Comparison of ENCODE assay signal across 8 cellular contexts in the genomic region with DNA sequence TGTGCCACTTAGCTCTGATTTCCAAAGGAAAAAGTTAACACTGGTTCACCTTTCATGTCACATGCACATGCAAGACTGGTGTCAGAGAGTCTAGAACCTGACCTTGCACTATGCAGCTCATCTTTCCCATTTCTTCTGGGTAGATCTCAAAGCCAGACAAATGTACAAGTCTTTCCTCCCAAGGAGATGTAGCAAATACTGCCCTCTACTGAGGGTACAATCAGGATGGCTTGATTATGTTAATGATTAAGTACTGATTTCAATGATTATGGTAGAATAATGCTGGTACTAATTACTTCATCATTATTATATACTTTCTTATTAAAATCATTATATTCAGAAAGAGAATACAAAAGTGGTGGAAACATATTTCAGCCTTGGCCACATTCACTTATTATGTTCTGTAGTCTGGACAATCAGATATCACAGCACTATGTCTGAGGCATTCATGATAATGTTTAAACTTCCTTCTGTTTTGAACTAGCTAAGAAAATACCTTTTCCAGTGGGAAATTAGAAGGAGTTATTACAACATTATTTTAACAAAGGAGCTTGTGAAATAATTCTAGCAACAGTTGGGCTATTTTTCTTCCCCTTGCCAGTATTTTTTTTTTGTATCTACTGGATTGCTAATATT.
A peak's percentile ranks its signal among the peaks of the same experiment; 100 is the strongest.
DNase-seq lines count a peak whose midpoint lies in the region; ATAC-seq and TF ChIP-seq lines count a peak whose summit lies in the region.

No MANE protein-coding gene starts in this region.

- ATAC-seq in HG03108 (IDR thresholded peaks at IDR 0.05; ENCODE audit: unreplicated experiment) (no peak), HG03439 (IDR thresholded peaks at IDR 0.05; ENCODE audit: unreplicated experiment) (no peak)

- TF ChIP-seq CTCF in GM12874 (IDR thresholded peaks at IDR 0.05; ENCODE audit: insufficient read depth, low read depth, low read length) (peak; percentile 41; the same call in 1 of the 2 replicates), cardiac fibroblast (IDR thresholded peaks at IDR 0.05; ENCODE audit: low read depth, low read length) (peak; percentile 66)

- H3K4me3 ChIP-seq in cardiac fibroblast (replicated peaks in 1 of 2; ENCODE audit: low read depth in 2 of 2, low read length in 2 of 2): no peak overlapping the region

- peak; percentile 33 for DNase-seq in AG08396 (ENCODE audit: low spot score)
- DNase-seq in NCI-H526 treated with DMSO at 0.1 percent for 48 hours (lab: John Stamatoyannopoulos, UW): peak; percentile 27
- DNase-seq in cardiac fibroblast (ENCODE audit: low read depth in 2 of 2): peak; percentile 65 to 74
- peak; percentile 77 for DNase-seq in medulla oblongata (ENCODE audit: extremely low spot score)
- DNase-seq in NCI-H187 (lab: John Stamatoyannopoulos, UW): no peak

Comparison
In these comparisons a context has a peak if more than half of its experiments do, and no peak if none do; other contexts are left out.
1. DNase-seq: peak in AG08396 (single experiment), NCI-H526 treated with DMSO at 0.1 percent for 48 hours (single experiment), cardiac fibroblast (2 of 2) and medulla oblongata (single experiment); none in NCI-H187 (0 of 2).